ENCODE assay signal across 18 cellular contexts in genomic region chr1:23816932-23817331, GRCh38.
"Had no signal": no experiment of that assay in that cellular context is flagged by ENCODE, and none has a peak within 500 bp of the region (broad histone marks: within the 10 kb centered on the region; RNA-seq: fewer than 3 reads in every experiment).

No MANE protein-coding gene starts in this region.

- H3K27me3 ChIP-seq: ascending aorta, foreskin keratinocyte, neutrophil, stomach had no signal

- H3K4me1 ChIP-seq: ascending aorta, foreskin keratinocyte, parathyroid adenoma, stomach had no signal

- H3K4me3 ChIP-seq: ascending aorta, stomach, thoracic aorta had no signal

- H3K79me2 ChIP-seq: parathyroid adenoma had no signal

- H2AFZ ChIP-seq: parathyroid adenoma had no signal

- H3K9me3 ChIP-seq: ascending aorta, neutrophil, stomach, thoracic aorta had no signal

- FAIRE-seq: bronchial epithelial cell had no signal

- DNase-seq: activated CD4-positive, alpha-beta T cell treated with anti-CD3 and anti-CD28 coated beads, Interleukin-2, amount 50 U/mL, for 1 hour; activated CD4-positive, CD25-positive, alpha-beta regulatory T cell; activated naive CD4-positive, alpha-beta T cell treated with Interleukin-2 at 50 U/mL for 16 hours; activated naive CD8-positive, alpha-beta T cell treated with anti-CD3 and anti-CD28 coated beads, Interleukin-2, amount 50 U/mL, for 24 hours; effector memory CD4-positive, alpha-beta T cell; foreskin keratinocyte; immature natural killer cell; mesendoderm; natural killer cell; stimulated activated CD4-positive, alpha-beta T cell treated with anti-CD3 and anti-CD28 coated beads, Interleukin-1b, Interleukin-23, amount 100 ng/mL, for 48 hours; stomach had no signal

- H3K27ac Mint-ChIP-seq: activated naive CD8-positive, alpha-beta T cell treated with anti-CD3 and anti-CD28 coated beads, Interleukin-2, amount 50 U/mL, for 24 hours; activated T-helper 17 cell treated with anti-CD3 and anti-CD28 coated beads, Interleukin-2, amount 50 U/mL, for 72 hours; dendritic cell treated with granulocyte-macrophage colony-stimulating factor and Interleukin-4, amounts not matched to agents 40 ng/mL and 50 ng/mL, for 4 days; immature natural killer cell; natural killer cell had no signal

- H3K4me1 Mint-ChIP-seq: activated naive CD8-positive, alpha-beta T cell treated with anti-CD3 and anti-CD28 coated beads, Interleukin-2, amount 50 U/mL, for 24 hours; immature natural killer cell had no signal

- H3K27me3 Mint-ChIP-seq: activated naive CD8-positive, alpha-beta T cell treated with anti-CD3 and anti-CD28 coated beads, Interleukin-2, amount 50 U/mL, for 24 hours; activated T-helper 17 cell treated with anti-CD3 and anti-CD28 coated beads, Interleukin-2, amount 50 U/mL, for 72 hours; dendritic cell treated with granulocyte-macrophage colony-stimulating factor and Interleukin-4, amounts not matched to agents 40 ng/mL and 50 ng/mL, for 4 days had no signal

- H3K9ac ChIP-seq: parathyroid adenoma had no signal

- H3K27ac ChIP-seq: ascending aorta, foreskin keratinocyte, neutrophil, parathyroid adenoma, stomach, thoracic aorta had no signal

- ATAC-seq: activated naive CD8-positive, alpha-beta T cell treated with anti-CD3 and anti-CD28 coated beads, Interleukin-2, amount 50 U/mL, for 24 hours; activated T-helper 17 cell treated with anti-CD3 and anti-CD28 coated beads, Interleukin-2, amount 50 U/mL, for 72 hours; foreskin keratinocyte; natural killer cell had no signal

- H3K4me3 Mint-ChIP-seq: activated naive CD8-positive, alpha-beta T cell treated with anti-CD3 and anti-CD28 coated beads, Interleukin-2, amount 50 U/mL, for 24 hours; activated T-helper 17 cell treated with anti-CD3 and anti-CD28 coated beads, Interleukin-2, amount 50 U/mL, for 72 hours; dendritic cell treated with granulocyte-macrophage colony-stimulating factor and Interleukin-4, amounts not matched to agents 40 ng/mL and 50 ng/mL, for 4 days; immature natural killer cell; natural killer cell had no signal

- H3K9me3 Mint-ChIP-seq: activated naive CD8-positive, alpha-beta T cell treated with anti-CD3 and anti-CD28 coated beads, Interleukin-2, amount 50 U/mL, for 24 hours; activated T-helper 17 cell treated with anti-CD3 and anti-CD28 coated beads, Interleukin-2, amount 50 U/mL, for 72 hours; dendritic cell treated with granulocyte-macrophage colony-stimulating factor and Interleukin-4, amounts not matched to agents 40 ng/mL and 50 ng/mL, for 4 days; immature natural killer cell; natural killer cell had no signal
